8 cellular contexts compared by ENCODE assay signal in the genomic region with DNA sequence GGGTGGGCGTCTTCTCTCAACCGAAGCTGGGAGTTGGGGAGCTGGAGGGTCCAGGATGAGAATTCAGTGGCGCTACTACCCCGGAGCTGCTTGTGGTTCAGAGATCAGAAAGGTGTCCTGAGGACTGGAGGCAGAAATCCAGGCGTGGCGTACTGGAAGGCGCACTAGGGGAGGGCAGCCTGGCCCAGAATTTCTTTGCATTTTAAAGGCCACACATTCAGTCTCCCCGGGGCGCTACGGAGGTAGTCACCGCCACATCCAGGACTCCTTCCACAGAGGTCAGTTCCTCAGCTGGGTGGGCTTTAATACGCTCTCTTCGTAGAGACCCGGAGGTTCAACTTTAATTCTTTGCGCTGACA. TPM values are rescaled to one million over a fixed set of nuclear protein-coding genes. Genes with fewer than 3 reads are reported as not detected.
A peak's percentile ranks its signal among the peaks of the same experiment; 100 is the strongest.
DNase-seq lines count a peak whose midpoint lies in the region; ATAC-seq, FAIRE-seq and TF ChIP-seq lines count a peak whose summit lies in the region.

No MANE protein-coding gene starts in this region.

- no peaks in the 10 kb centered on the region for H3K9me3 Mint-ChIP-seq in T-helper 2 cell treated with Interferon-gamma antibody and Interleukin-4, amounts not matched to agents 5 μg/mL and 100 μg/mL, for 36 hours

- no peak for TF ChIP-seq CTCF in fibroblast of villous mesenchyme (IDR thresholded peaks at IDR 0.05; ENCODE audit: insufficient read depth, low read depth, low read length)
- TF ChIP-seq CTCF in parathyroid adenoma (IDR thresholded peaks at IDR 0.05), result no peak

- H3K27me3 Mint-ChIP-seq in T-helper 2 cell treated with Interferon-gamma antibody and Interleukin-4, amounts not matched to agents 5 μg/mL and 100 μg/mL, for 36 hours (ENCODE audit: low read depth), result no peaks in the 10 kb centered on the region

- H3K27ac Mint-ChIP-seq in T-helper 2 cell treated with Interferon-gamma antibody and Interleukin-4, amounts not matched to agents 5 μg/mL and 100 μg/mL, for 36 hours, result peak overlapping the region; percentile 95

- H3K79me2 ChIP-seq in ACC112 (ENCODE audit: control insufficient read depth, insufficient read depth, low read length, unreplicated experiment), result no peaks in the 10 kb centered on the region
- peaks cover 2% of the 10 kb centered on the region for H3K79me2 ChIP-seq in parathyroid adenoma

- H3K27me3 ChIP-seq in ACC112 (ENCODE audit: insufficient read depth, low read length) (peaks cover 4% of the 10 kb centered on the region; the same call in 1 of the 2 replicates), parathyroid adenoma (ENCODE audit: control insufficient read depth, insufficient read depth, low read length) (no peaks in the 10 kb centered on the region)

- H3K36me3 ChIP-seq in ACC112 (ENCODE audit: insufficient read depth, low read length), result no peaks in the 10 kb centered on the region
- no peaks in the 10 kb centered on the region for H3K36me3 ChIP-seq in parathyroid adenoma (ENCODE audit: control insufficient read depth, insufficient read depth, low read length)

- H3K4me2 ChIP-seq in parathyroid adenoma (ENCODE audit: low read length), result peak overlapping the region; percentile 80

- H3K4me3 Mint-ChIP-seq in T-helper 2 cell treated with Interferon-gamma antibody and Interleukin-4, amounts not matched to agents 5 μg/mL and 100 μg/mL, for 36 hours, result peak overlapping the region; percentile 91

- H2AFZ ChIP-seq in ACC112 (ENCODE audit: low read length, unreplicated experiment), result no peak overlapping the region
- H2AFZ ChIP-seq in parathyroid adenoma, result peak overlapping the region; percentile 90

- H3K27ac ChIP-seq in ACC112 (ENCODE audit: low read depth, low read length) (no peak overlapping the region), parathyroid adenoma (peak overlapping the region; percentile 74)

- H3K36me3 Mint-ChIP-seq in T-helper 2 cell treated with Interferon-gamma antibody and Interleukin-4, amounts not matched to agents 5 μg/mL and 100 μg/mL, for 36 hours (ENCODE audit: low read depth), result peaks cover 32% of the 10 kb centered on the region

- H3K4me1 ChIP-seq in ACC112 (ENCODE audit: control insufficient read depth, insufficient read depth, low read length, unreplicated experiment) (no peaks in the 10 kb centered on the region), parathyroid adenoma (no peaks in the 10 kb centered on the region)

- no peak for FAIRE-seq in GM19239 (lab: Jason Lieb, UNC)

- H3K4me3 ChIP-seq in ACC112 (ENCODE audit: low read depth, low read length) (peak overlapping the region; percentile 81), fibroblast of villous mesenchyme (ENCODE audit: low read depth, low read length) (peak overlapping the region; percentile 73), parathyroid adenoma (ENCODE audit: low read depth, low read length) (peak overlapping the region; percentile 62)

- H3K9me3 ChIP-seq in parathyroid adenoma (ENCODE audit: control insufficient read depth, low read length), result no peaks in the 10 kb centered on the region

- peaks cover 74% of the 10 kb centered on the region for H3K4me1 Mint-ChIP-seq in T-helper 2 cell treated with Interferon-gamma antibody and Interleukin-4, amounts not matched to agents 5 μg/mL and 100 μg/mL, for 36 hours (ENCODE audit: low read depth)

- DNase-seq in T-helper 2 cell treated with Interferon-gamma antibody and Interleukin-4, amounts not matched to agents 5 μg/mL and 100 μg/mL, for 36 hours (ENCODE audit: low spot score), result no peak
- DNase-seq in fibroblast of villous mesenchyme (ENCODE audit: low read depth), result peak; percentile 48
- DNase-seq in DMS 273 treated with DMSO at 0.1 percent for 48 hours (lab: John Stamatoyannopoulos, UW), result no peak
- no peak for DNase-seq in GM19239 (ENCODE audit: insufficient read length, low spot score)

- H3K9ac ChIP-seq in parathyroid adenoma, result no peak overlapping the region

- ATAC-seq in GM18907 (IDR thresholded peaks at IDR 0.05; ENCODE audit: unreplicated experiment), result peak; percentile 23
- ATAC-seq in HG03139 (IDR thresholded peaks at IDR 0.05; ENCODE audit: unreplicated experiment), result peak; percentile 7

RNA-seq across cellular contexts. Expression of gene MCTP2, which starts 0.3 kb away (rescaled TPM):
- 2.2 and 4.5 TPM in 2 replicates for total RNA-seq in fibroblast of villous mesenchyme
